15 cellular contexts compared by ENCODE assay signal in the genomic region with DNA sequence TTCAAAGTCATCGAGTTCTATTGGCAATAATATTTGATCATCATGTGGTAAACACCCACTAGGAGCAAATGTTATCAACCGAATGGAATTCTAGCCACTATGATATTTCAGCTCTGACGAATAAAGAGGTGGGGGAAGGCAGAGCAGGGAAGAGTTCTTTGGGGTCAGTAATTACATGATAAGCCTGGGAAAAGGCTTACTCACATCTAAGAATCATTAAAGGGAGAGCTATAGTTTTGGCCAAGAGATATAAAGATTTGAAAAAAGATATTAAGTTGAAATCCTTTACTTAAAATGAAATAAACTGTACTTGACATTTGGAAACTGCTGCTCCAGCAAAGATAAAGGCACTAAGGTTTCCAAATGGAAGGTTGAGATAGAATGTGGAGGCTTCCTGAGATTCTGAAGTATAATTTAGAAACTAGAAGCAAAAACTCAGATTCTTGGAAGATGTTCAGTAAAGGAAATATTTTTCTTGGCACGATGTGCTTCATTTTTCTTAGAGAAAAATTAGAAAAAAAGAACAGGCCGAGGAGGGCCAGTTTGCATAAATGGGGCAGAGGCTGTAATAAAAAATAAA.
DNase-seq lines count a peak whose midpoint lies in the region; ATAC-seq lines count a peak whose summit lies in the region.
"Had no signal": no experiment of that assay in that cellular context is flagged by ENCODE, and none has a peak within 500 bp of the region (broad histone marks: within the 10 kb centered on the region; RNA-seq: fewer than 3 reads in every experiment).

No MANE protein-coding gene starts in this region.

- no peaks in the 10 kb centered on the region for H3K36me3 ChIP-seq in muscle layer of duodenum (ENCODE audit: control insufficient read depth in 1 of 2, insufficient read depth in 2 of 2, low read length in 2 of 2)
- no peaks in the 10 kb centered on the region for H3K36me3 ChIP-seq in aorta (ENCODE audit: control insufficient read depth in 1 of 2, insufficient read depth in 2 of 2, low read length in 1 of 2)

- H3K4me1 ChIP-seq in muscle layer of duodenum (ENCODE audit: control insufficient read depth in 1 of 2, insufficient read depth in 2 of 2, low read length in 2 of 2) (no peaks in the 10 kb centered on the region), aorta (ENCODE audit: control insufficient read depth in 1 of 2, insufficient read depth in 2 of 2, low read length in 2 of 2) (peaks cover 0 to 2% of the 10 kb centered on the region in 2 donors)

- 8 to 13% methylated on average over 5 of the region's 5 CpGs for WGBS in aorta, 2 donors

- no peak for DNase-seq in Right ventricle myocardium inferior (ENCODE audit: missing footprints)
- no peak for DNase-seq in cardiac septum (ENCODE audit: low spot score)
- DNase-seq in fibroblast of gingiva (ENCODE audit: low read depth): peak; percentile 65
- no peak for DNase-seq in aorta
- no peak for DNase-seq in NCI-H1092 treated with DMSO at 0.1 percent for 48 hours (lab: John Stamatoyannopoulos, UW)
- DNase-seq in NCI-H748 treated with DMSO at 0.1 percent for 48 hours (lab: John Stamatoyannopoulos, UW): no peak
- DNase-seq: anterior cingulate cortex, DMS 273 treated with DMSO at 0.1 percent for 48 hours, NCI-H2171, posterior cingulate gyrus had no signal

- no peaks in the 10 kb centered on the region for H3K27me3 ChIP-seq in muscle layer of duodenum (ENCODE audit: low read depth, low read length)
- H3K27me3 ChIP-seq in aorta (ENCODE audit: control insufficient read depth in 1 of 2, insufficient read depth in 2 of 2, low read length in 1 of 2): no peaks in the 10 kb centered on the region

- H3K9me3 ChIP-seq in muscle layer of duodenum (ENCODE audit: control insufficient read depth in 1 of 2, low read length in 2 of 2) (no peaks in the 10 kb centered on the region), aorta (ENCODE audit: control insufficient read depth, low read length) (no peaks in the 10 kb centered on the region)

- H3K27ac ChIP-seq in muscle layer of duodenum (ENCODE audit: low read length) (peak overlapping the region; percentile 30), aorta (ENCODE audit: low read depth in 1 of 2, low read length in 2 of 2) (no peak overlapping the region)
- H3K27ac ChIP-seq: 22Rv1, RWPE1 had no signal

- no peak overlapping the region for H3K4me3 ChIP-seq in muscle layer of duodenum (ENCODE audit: low read depth in 1 of 2, low read length in 2 of 2)
- no peak overlapping the region for H3K4me3 ChIP-seq in aorta (ENCODE audit: low read length in 2 of 2)

- ATAC-seq in Right ventricle myocardium inferior (peak; percentile 50), aorta (ENCODE audit: low FRiP score) (peak; percentile 34), HG03442 (IDR thresholded peaks at IDR 0.05; ENCODE audit: unreplicated experiment) (no peak)
- ATAC-seq: HCT116 had no signal

- intact Hi-C loops in Right ventricle myocardium inferior (cut with DNase I) (no loop called here), cardiac septum (cut with DNase I) (loop anchor here (10.0 kb wide), 1 partner anchor 110 kb away; no protein-coding TSS in a partner anchor), aorta (cut with DNase I) (no loop called here)
